Comparison of ENCODE assay signal across 8 cellular contexts in genomic region chr11:46277623-46278386, GRCh38. TPM values are rescaled to one million over a fixed set of nuclear protein-coding genes. Genes with fewer than 3 reads are reported as not detected.
A peak's percentile ranks its signal among the peaks of the same experiment; 100 is the strongest.
DNase-seq lines count a peak whose midpoint lies in the region; ATAC-seq, FAIRE-seq and TF ChIP-seq lines count a peak whose summit lies in the region.

Gene CREB3L1, plus strand, starts transcription at chr11:46277662. Its CDS starts 450 bp downstream, at chr11:46278112.

- no peak for FAIRE-seq in urothelium cell line (lab: Jason Lieb, UNC)

- POLR2A ChIA-PET in AG04450 (lab: Yijun Ruan, JAX): interaction anchor here (0.7 to 3.9 kb wide), 9 partner anchors 12 to 174 kb away, joined by 3 to 23 read pairs (median 9); no protein-coding TSS in a partner anchor

- H3K36me3 ChIP-seq in H7 (replicated peaks; ENCODE audit: control insufficient read depth, insufficient read depth, low read length): no peaks in the 10 kb centered on the region
- no peaks in the 10 kb centered on the region for H3K36me3 ChIP-seq in lower lobe of right lung

- no peaks in the 10 kb centered on the region for H3K36me3 Mint-ChIP-seq in brain

- H3K4me1 ChIP-seq in lower lobe of right lung: peaks cover 76% of the 10 kb centered on the region

- H3K4me3 Mint-ChIP-seq in brain: peak within 1 kb of the TSS; percentile 90 to 95 (median 93)

- DNase-seq in AG04450 (ENCODE audit: low read depth, low spot score) (no peak), H7 (peak; percentile 88), lower lobe of right lung (peak; percentile 70), urothelium cell line (ENCODE audit: low spot score) (peak; percentile 79), NCI-H2196 treated with DMSO at 0.1 percent for 48 hours (lab: John Stamatoyannopoulos, UW; ENCODE audit: unreplicated experiment) (no peak)
- DNase-seq in stimulated activated CD4-positive, alpha-beta T cell treated with anti-CD3 and anti-CD28 coated beads, Interleukin-4, amount 100 ng/mL, for 4 hours: no peak

- H3K27ac ChIP-seq in AG04450 (ENCODE audit: low read depth, low read length) (peak within 1 kb of the TSS; percentile 91), lower lobe of right lung (peak within 1 kb of the TSS; percentile 81)

- H3K27me3 ChIP-seq in AG04450 (ENCODE audit: control insufficient read depth, insufficient read depth, low read length) (no peaks in the 10 kb centered on the region), H7 (ENCODE audit: control insufficient read depth, insufficient read depth, low read length) (peaks cover 2% of the 10 kb centered on the region; the same call in 1 of the 2 replicates), lower lobe of right lung (ENCODE audit: low read depth) (peaks cover 34% of the 10 kb centered on the region)

- H3K4me1 Mint-ChIP-seq in brain: peaks cover 70% of the 10 kb centered on the region

- intact Hi-C loops in lower lobe of right lung (cut with DNase I): no loop called here

- H3K4me3 ChIP-seq in AG04450 (ENCODE audit: low read depth, low read length) (peak within 1 kb of the TSS; percentile 95), H7 (ENCODE audit: insufficient read depth, low read depth, low read length) (peak within 1 kb of the TSS; percentile 64), lower lobe of right lung (peak within 1 kb of the TSS; percentile 63)

- TF ChIP-seq CTCF in AG04450 (IDR thresholded peaks at IDR 0.05; ENCODE audit: low read depth, low read length) (no peak), brain (conservative IDR thresholded peaks at IDR 0.05) (no peak), lower lobe of right lung (IDR thresholded peaks at IDR 0.05) (no peak)

- H3K27me3 Mint-ChIP-seq in brain: peaks cover 62% of the 10 kb centered on the region

- H3K9me3 Mint-ChIP-seq in brain: peaks cover 0 to 3% (median 0%) of the 10 kb centered on the region in 5 experiments

- ATAC-seq in lower lobe of right lung (peak; percentile 1 to 27), HG03378 (IDR thresholded peaks at IDR 0.05; ENCODE audit: unreplicated experiment) (no peak)

- CTCF ChIA-PET in AG04450 (lab: Charles Lee): interaction anchor here (0.5 to 4.3 kb wide), 23 partner anchors 9 to 1582 kb away, joined by 3 to 89 read pairs (median 5); no protein-coding TSS in a partner anchor

- H3K9me3 ChIP-seq in AG04450 (ENCODE audit: control insufficient read depth, insufficient read depth, low read length): peaks cover 3% of the 10 kb centered on the region; the same call in 1 of the 2 replicates
- no peaks in the 10 kb centered on the region for H3K9me3 ChIP-seq in lower lobe of right lung

- peak within 1 kb of the TSS; percentile 71 to 95 (median 79) for H3K27ac Mint-ChIP-seq in brain

RNA-seq across cellular contexts. Expression of gene CREB3L1, which starts in this region (rescaled TPM):
- polyA plus RNA-seq in AG04450 (2011; rRNA removed) (24.2 and 33.2 TPM in 2 replicates), brain (ENCODE audit: insufficient read depth, low read depth, low replicate concordance) (3.3 TPM)
- polyA minus RNA-seq in AG04450 (2011; rRNA and poly(A)+ RNA removed): 57.6 and 90.1 TPM in 2 replicates
- total RNA-seq in H7 (2014; rRNA removed; shearing (Covaris generic)): 1.6 and 5.0 TPM in 2 replicates
- total RNA-seq in lower lobe of right lung: 40.5 TPM

Comparison
In these comparisons a context has a peak if more than half of its experiments do, and no peak if none do; other contexts are left out.
1. DNase-seq: peak in H7 (single experiment), lower lobe of right lung (single experiment) and urothelium cell line (single experiment); none in AG04450 (single experiment), stimulated activated CD4-positive, alpha-beta T cell treated with anti-CD3 and anti-CD28 coated beads, Interleukin-4, amount 100 ng/mL, for 4 hours (0 of 2) and NCI-H2196 treated with DMSO at 0.1 percent for 48 hours (single experiment).
2. Peak in every context shown above with its lines, with median percentiles within 50 percentile points of each other: H3K4me3 ChIP-seq.